6 cellular contexts compared by ENCODE assay signal in genomic region chr12:95408201-95408600, GRCh38.
"Had no signal": no experiment of that assay in that cellular context is flagged by ENCODE, and none has a peak within 500 bp of the region (broad histone marks: within the 10 kb centered on the region; RNA-seq: fewer than 3 reads in every experiment).

No MANE protein-coding gene starts in this region.

- H3K9me3 Mint-ChIP-seq: H9, IgD-negative memory B cell had no signal

- H3K27me3 Mint-ChIP-seq: IgD-negative memory B cell had no signal

- DNase-seq: GM23248, H9, HCEC 1CT had no signal

- H2AFZ ChIP-seq: GM23248 had no signal

- H3K4me1 Mint-ChIP-seq: IgD-negative memory B cell had no signal

- H3K36me3 Mint-ChIP-seq: IgD-negative memory B cell had no signal

- H3K9ac ChIP-seq: GM23248 had no signal

- ATAC-seq: HepG2 had no signal

- H3K27ac Mint-ChIP-seq: H9, IgD-negative memory B cell had no signal

- H3K4me3 Mint-ChIP-seq: H9 had no signal

- H3K27ac ChIP-seq: GM23248, HL-60 had no signal

- H3K4me3 ChIP-seq: GM23248 had no signal
